Comparison of ENCODE assay signal across 8 cellular contexts in the genomic region with DNA sequence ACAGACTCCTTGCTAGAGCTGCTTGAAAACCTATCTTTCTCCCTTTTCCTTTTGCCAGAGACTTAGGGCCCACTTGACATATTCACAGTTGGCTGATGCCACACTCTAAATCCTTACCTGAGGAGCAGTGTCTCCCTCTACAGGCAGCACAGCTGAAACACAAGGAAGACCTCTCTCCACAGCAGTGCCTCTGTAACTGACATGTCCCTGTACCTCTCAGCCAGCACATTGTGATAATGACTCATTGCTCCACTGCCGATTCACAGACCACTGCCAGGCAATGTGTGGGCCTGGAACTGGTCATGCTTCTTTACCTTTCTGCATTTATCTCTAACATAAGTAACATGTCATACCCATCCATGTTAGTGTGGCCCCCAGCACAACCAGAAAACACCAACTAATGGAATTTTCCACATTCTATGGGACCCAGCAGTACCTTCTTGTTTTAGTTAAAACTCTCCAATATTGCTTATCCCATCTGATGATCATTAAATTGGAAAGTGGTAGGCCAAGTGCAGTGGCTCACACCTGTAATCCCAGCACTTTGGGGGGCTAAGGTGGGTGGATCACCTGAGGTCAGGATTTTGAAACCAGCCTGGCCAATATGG. TPM values are rescaled to one million over a fixed set of nuclear protein-coding genes. Genes with fewer than 3 reads are reported as not detected.
DNase-seq lines count a peak whose midpoint lies in the region; ATAC-seq, FAIRE-seq and TF ChIP-seq lines count a peak whose summit lies in the region.

No MANE protein-coding gene starts in this region.

- no peak for TF ChIP-seq POLR2A in GM12891 (IDR thresholded peaks at IDR 0.05; ENCODE audit: low read depth, low read length)
- TF ChIP-seq POLR2A in adrenal gland (IDR thresholded peaks at IDR 0.05) = peak in 1 of 2 donors; percentile 7

- peak; percentile 83 for FAIRE-seq in GM12891 (lab: Jason Lieb, UNC)

- H3K27me3 ChIP-seq in MM.1S (replicated peaks; ENCODE audit: insufficient read depth, low read length) = no peaks in the 10 kb centered on the region
- H3K27me3 ChIP-seq in adrenal gland = no peaks in the 10 kb centered on the region
- no peaks in the 10 kb centered on the region for H3K27me3 ChIP-seq in iPS DF 6.9 (ENCODE audit: control insufficient read depth, insufficient read depth, low read length)

- H3K9ac ChIP-seq in MM.1S (ENCODE audit: low read length) = no peak overlapping the region

- 0 to 21% (median 6%) methylated on average over 1 of the region's 1 CpG for WGBS in adrenal gland, 4 donors
- WGBS in iPS DF 6.9 (ENCODE audit: insufficient coverage, insufficient read length) = no CpG with 5 or more reads among the region's 1 CpG

- H3K9me3 ChIP-seq in MM.1S (replicated peaks; ENCODE audit: insufficient read depth, low read length) (no peaks in the 10 kb centered on the region), adrenal gland (replicated peaks in 1 of 3) (no peaks in the 10 kb centered on the region), iPS DF 6.9 (ENCODE audit: control insufficient read depth, insufficient read depth, low read length) (no peaks in the 10 kb centered on the region)

- H3K36me3 ChIP-seq in MM.1S (replicated peaks; ENCODE audit: insufficient read depth, low read length) = no peaks in the 10 kb centered on the region
- no peaks in the 10 kb centered on the region for H3K36me3 ChIP-seq in adrenal gland (replicated peaks in 1 of 2)
- H3K36me3 ChIP-seq in iPS DF 6.9 (ENCODE audit: control insufficient read depth, insufficient read depth, low read length) = no peaks in the 10 kb centered on the region

- no peaks in the 10 kb centered on the region for H4K20me1 ChIP-seq in MM.1S (ENCODE audit: insufficient read depth, low read length)

- H3K79me2 ChIP-seq in MM.1S (ENCODE audit: low read length) = no peaks in the 10 kb centered on the region

- peak; percentile 94 for ATAC-seq in HG02610 (IDR thresholded peaks at IDR 0.05; ENCODE audit: unreplicated experiment)

- no peaks in the 10 kb centered on the region for H3K9me2 ChIP-seq in MM.1S (replicated peaks; ENCODE audit: insufficient read depth, low read length)

- H3K4me3 ChIP-seq in MM.1S (ENCODE audit: low read length) = no peak overlapping the region
- no peak overlapping the region for H3K4me3 ChIP-seq in adrenal gland
- no peak overlapping the region for H3K4me3 ChIP-seq in iPS DF 6.9 (ENCODE audit: low read length)

- H3F3A ChIP-seq in MM.1S (ENCODE audit: insufficient read depth, low read length) = no peaks in the 10 kb centered on the region

- DNase-seq in A172 (ENCODE audit: low spot score) = peak; percentile 75
- peak; percentile 22 for DNase-seq in GM12891 (ENCODE audit: insufficient read length, low spot score)
- DNase-seq in MM.1S = peak; percentile 49
- peak; percentile 84 for DNase-seq in RKO (ENCODE audit: low spot score)
- peak; percentile 70 to 93 (median 86) for DNase-seq in adrenal gland
- peak; percentile 82 for DNase-seq in iPS DF 6.9 (ENCODE audit: low read depth, low spot score)
- peak; percentile 54 to 62 for DNase-seq in stimulated activated CD4-positive, alpha-beta T cell treated with anti-CD3 and anti-CD28 coated beads, Interleukin-2, amount 100 ng/mL, for 48 hours

- H3K27ac ChIP-seq in MM.1S (ENCODE audit: low read length) (no peak overlapping the region), adrenal gland (peak overlapping the region in 2 of 5 donors; percentile 6 to 9), iPS DF 6.9 (ENCODE audit: low read length) (no peak overlapping the region)

- H2AFZ ChIP-seq in MM.1S (ENCODE audit: low read length) = no peak overlapping the region

- H3K4me1 ChIP-seq in MM.1S (ENCODE audit: low read length) = peaks cover 1% of the 10 kb centered on the region; the same call in 1 of the 2 replicates
- H3K4me1 ChIP-seq in adrenal gland (replicated peaks in 1 of 2) = peaks cover 0 to 14% of the 10 kb centered on the region in 2 donors
- peaks cover 1% of the 10 kb centered on the region; the same call in 1 of the 2 replicates for H3K4me1 ChIP-seq in iPS DF 6.9 (ENCODE audit: control insufficient read depth, insufficient read depth, low read length)

- intact Hi-C loops in adrenal gland (cut with DNase I) = loop anchor here in 1 of 2 donors (5.0 to 10.0 kb wide), 2 partner anchors 162 to 209 kb away; a partner anchor contains a TSS

- TF ChIP-seq CTCF in MM.1S (IDR thresholded peaks at IDR 0.05; ENCODE audit: low read length) (peak; percentile 57), adrenal gland (IDR thresholded peaks at IDR 0.05) (peak; percentile 51 to 82 (median 78))

- H3K4me2 ChIP-seq in MM.1S (ENCODE audit: low read depth, low read length) = no peak overlapping the region

TF ChIP-seq in GM12891, 5 proteins besides CTCF, POLR2A, EP300 and RAD21:
- TF ChIP-seq POU2F2 (IDR thresholded peaks at IDR 0.05; ENCODE audit: low read depth, low read length) (no peak), SPI1 (IDR thresholded peaks at IDR 0.05; ENCODE audit: low read depth, low read length) (no peak), TAF1 (IDR thresholded peaks at IDR 0.05; ENCODE audit: low read depth, low read length) (no peak), POLR2AphosphoS5 (IDR thresholded peaks at IDR 0.05; ENCODE audit: low read depth, low read length) (no peak), PAX5 (IDR thresholded peaks at IDR 0.05; ENCODE audit: insufficient read depth, low read length, severe bottlenecking) (no peak)

RNA-seq across cellular contexts. Expression of a gene that starts 56.5 kb away (rescaled TPM):
- total RNA-seq in A172 (2014; rRNA removed; shearing (Covaris generic)) = 15.3 and 16.0 TPM in 2 replicates
- 7.8 TPM for polyA plus RNA-seq in GM12891 (2012; ENCODE audit: low read depth, missing spikeins)
- total RNA-seq in adrenal gland = 10 to 100 TPM; 18.9 to 51.4 (median 29.4) TPM
- polyA plus RNA-seq in adrenal gland = 10 to 100 TPM in 1 of 3 donors, 1 to 10 TPM in 2; 4.3 to 41.2 (median 5.1) TPM

Comparison
In these comparisons a context has a peak if more than half of its experiments do, and no peak if none do; other contexts are left out.
1. DNase-seq: peak in every context shown above with its lines; median percentile 86 in adrenal gland; 84 in RKO; 82 in iPS DF 6.9; 75 in A172; 58 in stimulated activated CD4-positive, alpha-beta T cell treated with anti-CD3 and anti-CD28 coated beads, Interleukin-2, amount 100 ng/mL, for 48 hours; 49 in MM.1S; 22 in GM12891.